In the genomic region with DNA sequence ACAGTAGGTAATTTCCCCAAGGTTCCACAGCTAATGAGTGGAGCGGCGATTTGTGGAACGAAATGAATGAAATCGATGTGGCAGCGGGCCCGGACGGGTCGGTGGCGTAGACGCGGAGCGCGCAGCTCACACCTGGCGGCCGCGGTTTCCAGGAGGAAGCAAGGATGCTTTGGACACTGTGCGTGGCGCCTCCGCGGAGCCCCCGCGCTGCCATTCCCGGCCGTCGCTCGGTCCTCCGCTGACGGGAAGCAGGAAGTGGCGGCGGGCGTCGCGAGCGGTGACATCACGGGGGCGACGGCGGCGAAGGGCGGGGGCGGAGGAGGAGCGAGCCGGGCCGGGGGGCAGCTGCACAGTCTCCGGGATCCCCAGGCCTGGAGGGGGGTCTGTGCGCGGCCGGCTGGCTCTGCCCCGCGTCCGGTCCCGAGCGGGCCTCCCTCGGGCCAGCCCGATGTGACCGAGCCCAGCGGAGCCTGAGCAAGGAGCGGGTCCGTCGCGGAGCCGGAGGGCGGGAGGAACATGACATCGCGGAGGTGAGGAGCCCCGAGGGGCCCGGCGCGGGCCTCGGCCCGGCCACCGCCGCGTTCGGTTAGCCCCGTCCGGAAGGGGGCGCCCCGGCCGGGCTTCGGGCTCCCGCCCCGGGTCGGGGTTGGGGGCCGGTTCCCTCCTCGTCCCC, we compare ENCODE assay signal across 8 cellular contexts. TPM values are rescaled to one million over a fixed set of nuclear protein-coding genes. Genes with fewer than 3 reads are reported as not detected.
A peak's percentile ranks its signal among the peaks of the same experiment; 100 is the strongest.
DNase-seq lines count a peak whose midpoint lies in the region; ATAC-seq, FAIRE-seq and TF ChIP-seq lines count a peak whose summit lies in the region.

A gene (plus strand): TSS at position 352 of the 673 bp plus-strand sequence. CDS start 165 bp downstream, at position 517.

- 0 out of 2 replicates have a peak, but pooled peaks cover 3% of the 10 kb centered on the region for H3K4me1 ChIP-seq in Panc1 (ENCODE audit: control insufficient read depth, insufficient read depth, low read length)
- H3K4me1 ChIP-seq in muscle layer of duodenum (ENCODE audit: control insufficient read depth in 1 of 2, insufficient read depth in 2 of 2, low read length in 2 of 2): peaks cover 10 to 39% of the 10 kb centered on the region in 2 donors

- H3K27me3 ChIP-seq in Panc1 (ENCODE audit: control insufficient read depth, insufficient read depth, low read length) (no peaks in the 10 kb centered on the region), muscle layer of duodenum (ENCODE audit: low read depth, low read length) (no peaks in the 10 kb centered on the region)

- peak within 1 kb of the TSS; percentile 92 for H3K27ac ChIP-seq in Panc1 (ENCODE audit: low read length)
- peak within 1 kb of the TSS; percentile 89 for H3K27ac ChIP-seq in muscle layer of duodenum (ENCODE audit: low read length)

- DNase-seq in D721Med (ENCODE audit: insufficient read length, low spot score): peak; percentile 49
- DNase-seq in HUDEP-2 (lab: John Stamatoyannopoulos, UW; ENCODE audit: unreplicated experiment in 76 of 76): peak in 72 of 76 experiments; percentile 29 to 89 (median 74)
- no peak for DNase-seq in Panc1 (ENCODE audit: low read depth, low spot score)
- peak; percentile 97 for DNase-seq in activated T-cell treated with anti-CD3 and anti-CD28 coated beads, Interleukin-2, amount 50 U/mL, for 24 hours
- DNase-seq in stimulated activated CD8-positive, alpha-beta memory T cell treated with anti-CD3 and anti-CD28 coated beads, Interleukin-7, amount 100 ng/mL, for 4 hours (ENCODE audit: low read depth in 2 of 2): peak; percentile 75 to 86

- POLR2A ChIA-PET in Panc1 (lab: Charles Lee): interaction anchor here (0.6 kb wide), 1 partner anchor 321 kb away, joined by 5 read pairs; no protein-coding TSS in a partner anchor

- peaks cover 38% of the 10 kb centered on the region for H3K4me1 Mint-ChIP-seq in activated T-cell treated with anti-CD3 and anti-CD28 coated beads, Interleukin-2, amount 50 U/mL, for 24 hours (ENCODE audit: low read depth)

- no peak for FAIRE-seq in D721Med (lab: Jason Lieb, UNC)

- H3K9me3 Mint-ChIP-seq in activated T-cell treated with anti-CD3 and anti-CD28 coated beads, Interleukin-2, amount 50 U/mL, for 24 hours: no peaks in the 10 kb centered on the region

- TF ChIP-seq CTCF in D721Med (IDR thresholded peaks at IDR 0.05; ENCODE audit: insufficient read depth, missing control alignments) (peak; percentile 21), Panc1 (IDR thresholded peaks at IDR 0.05) (peak; percentile 82)

- CTCF ChIA-PET in Panc1 (lab: Charles Lee): interaction anchor here (0.5 to 0.6 kb wide), 3 partner anchors 18 to 52 kb away, joined by 4 to 5 read pairs (median 5); no protein-coding TSS in a partner anchor

- H3K4me3 ChIP-seq in Panc1 (ENCODE audit: low read depth in 2 of 2, low read length in 2 of 2) (peak within 1 kb of the TSS; percentile 89 to 94), muscle layer of duodenum (ENCODE audit: low read depth in 1 of 2, low read length in 2 of 2) (peak within 1 kb of the TSS; percentile 85 to 87)

- peak within 1 kb of the TSS; percentile 99 for H3K27ac Mint-ChIP-seq in activated T-cell treated with anti-CD3 and anti-CD28 coated beads, Interleukin-2, amount 50 U/mL, for 24 hours

- in situ Hi-C loops in Panc1 (cut with HindIII; ENCODE audit: low pct_unique_long_range_greater_than_20kb, low sequenced_read_pairs): no loop called here

- H3K36me3 Mint-ChIP-seq in activated T-cell treated with anti-CD3 and anti-CD28 coated beads, Interleukin-2, amount 50 U/mL, for 24 hours (ENCODE audit: low read depth): peaks cover 41% of the 10 kb centered on the region

- H3K4me3 Mint-ChIP-seq in activated T-cell treated with anti-CD3 and anti-CD28 coated beads, Interleukin-2, amount 50 U/mL, for 24 hours: peak within 1 kb of the TSS; percentile 97

- ATAC-seq in GM21381 (IDR thresholded peaks at IDR 0.05; ENCODE audit: unreplicated experiment) (peak; percentile 69), Panc1 (peak; percentile 96), esophagus mucosa (peak; percentile 92)

- no peaks in the 10 kb centered on the region for H3K27me3 Mint-ChIP-seq in activated T-cell treated with anti-CD3 and anti-CD28 coated beads, Interleukin-2, amount 50 U/mL, for 24 hours

- H3K36me3 ChIP-seq in Panc1 (ENCODE audit: control insufficient read depth, insufficient read depth, low read length): no peaks in the 10 kb centered on the region; the same call in 1 of the 2 replicates
- H3K36me3 ChIP-seq in muscle layer of duodenum (ENCODE audit: control insufficient read depth in 1 of 2, insufficient read depth in 2 of 2, low read length in 2 of 2): peaks cover 0 to 16% of the 10 kb centered on the region in 2 donors

- no TSS peak for BruUV-seq in Panc1 (replicated peaks; lab: Mats Ljungman, UMichigan)

- intact Hi-C loops in Panc1 (cut with micrococcal nuclease; ENCODE audit: unreplicated experiment): no loop called here

- H3K9me3 ChIP-seq in Panc1 (ENCODE audit: control insufficient read depth, insufficient read depth, low read depth, low read length) (no peaks in the 10 kb centered on the region), muscle layer of duodenum (ENCODE audit: control insufficient read depth in 1 of 2, low read length in 2 of 2) (no peaks in the 10 kb centered on the region)

RNA-seq across cellular contexts. Expression of the gene that starts here (rescaled TPM):
- total RNA-seq in Panc1 (2021; ENCODE audit: unreplicated experiment) (139 TPM), esophagus mucosa (53.6 TPM)
- 59.8 TPM for polyA plus RNA-seq in Panc1 (2012; ENCODE audit: insufficient read length)
